In the genomic region with DNA sequence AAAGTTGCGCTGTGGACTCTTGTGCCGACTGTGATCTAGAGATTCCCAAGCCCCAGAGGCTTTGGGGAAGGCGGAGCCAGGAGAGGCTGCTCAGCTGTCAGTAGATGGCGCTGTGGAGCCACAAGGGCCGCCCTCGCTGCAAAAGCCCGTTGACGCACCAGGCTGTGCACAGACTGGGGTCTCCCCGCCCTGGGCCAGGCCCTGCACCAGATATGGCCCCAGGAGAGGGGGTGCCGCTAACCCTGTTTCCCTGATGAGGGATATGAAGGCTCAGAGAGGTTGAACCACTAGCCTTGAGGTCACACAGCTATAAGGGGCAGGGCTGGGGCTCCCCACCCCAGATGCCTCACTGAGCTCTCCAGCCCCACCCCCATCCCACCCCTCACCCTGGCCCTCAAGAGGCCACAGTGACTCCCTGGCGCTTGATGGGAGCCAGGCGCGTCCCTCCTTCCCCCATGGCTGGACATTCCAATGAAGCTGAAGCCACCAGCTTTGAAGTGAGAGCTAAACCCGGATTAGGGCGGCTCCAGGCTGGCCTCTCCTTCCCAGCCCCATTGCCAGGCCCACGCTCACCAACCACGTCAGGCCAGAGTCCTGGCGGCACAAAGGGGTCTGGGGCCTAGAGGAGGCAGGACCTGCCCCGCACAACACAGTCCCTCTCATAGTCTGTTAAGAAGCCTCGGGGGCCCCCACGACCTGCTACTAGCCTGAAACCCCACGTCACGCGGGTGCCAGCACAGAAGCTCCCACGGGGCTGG, we compare ENCODE assay signal across 8 cellular contexts. TPM values are rescaled to one million over a fixed set of nuclear protein-coding genes. Genes with fewer than 3 reads are reported as not detected.
A peak's percentile ranks its signal among the peaks of the same experiment; 100 is the strongest.
DNase-seq lines count a peak whose midpoint lies in the region; ATAC-seq and TF ChIP-seq lines count a peak whose summit lies in the region.

No MANE protein-coding gene starts in this region.

- H3K4me2 ChIP-seq in neuronal stem cell (ENCODE audit: insufficient read depth, low read length, poor library complexity, severe bottlenecking), result no peak overlapping the region

- no peak overlapping the region for H3K23ac ChIP-seq in neuronal stem cell (ENCODE audit: low read depth, low read length, poor library complexity)

- BruUV-seq in Panc1 (replicated peaks; lab: Mats Ljungman, UMichigan), result no TSS peak

- peak overlapping the region; percentile 79 for H2BK12ac ChIP-seq in neuronal stem cell (ENCODE audit: low read length)

- peak overlapping the region; percentile 86 for H2BK15ac ChIP-seq in neuronal stem cell (ENCODE audit: low read length)

- H3K27me3 ChIP-seq in HUES48 (ENCODE audit: control insufficient read depth, insufficient read depth, low read length) (no peaks in the 10 kb centered on the region), Panc1 (ENCODE audit: control insufficient read depth, insufficient read depth, low read length) (no peaks in the 10 kb centered on the region), neuronal stem cell (ENCODE audit: control insufficient read depth in 3 of 3, insufficient read depth in 3 of 3, low read depth in 1 of 3, low read length in 3 of 3) (peaks cover 0 to 17% (median 0%) of the 10 kb centered on the region in 3 experiments), stomach (peaks cover 0 to 18% (median 0%) of the 10 kb centered on the region in 3 donors)

- H2AFZ ChIP-seq in neuronal stem cell (ENCODE audit: low read length), result peak overlapping the region; percentile 68

- DNase-seq in DMS79 treated with DMSO at 0.1 percent for 48 hours (lab: John Stamatoyannopoulos, UW) (peak; percentile 23), Panc1 (ENCODE audit: low read depth, low spot score) (peak; percentile 52), fibroblast of peridontal ligament (ENCODE audit: extremely low read depth) (peak; percentile 65), neuronal stem cell (ENCODE audit: low spot score) (peak; percentile 87), stomach (peak; percentile 84)
- peak; percentile 82 to 85 for DNase-seq in activated T-cell treated with anti-CD3 and anti-CD28 coated beads, Interleukin-2, amount 50 U/mL, for 48 hours

- ATAC-seq in Panc1 (peak; percentile 97), HG02798 (IDR thresholded peaks at IDR 0.05; ENCODE audit: poor library complexity, unreplicated experiment) (no peak)

- H2BK120ac ChIP-seq in neuronal stem cell (ENCODE audit: low read depth, low read length), result no peak overlapping the region

- H3K9ac ChIP-seq in HUES48 (ENCODE audit: low read depth, low read length) (0 out of 2 replicates have a peak overlapping the region, but pooled peaks have one; percentile 33), neuronal stem cell (ENCODE audit: low read depth, low read length, poor library complexity) (no peak overlapping the region)

- no peak overlapping the region for H3K4ac ChIP-seq in neuronal stem cell (ENCODE audit: low read length)

- no peak overlapping the region for H3K27ac ChIP-seq in HUES48 (ENCODE audit: low read depth, low read length)
- no peak overlapping the region for H3K27ac ChIP-seq in Panc1 (ENCODE audit: low read length)
- H3K27ac ChIP-seq in neuronal stem cell (replicated peaks; ENCODE audit: low read length), result peak overlapping the region; percentile 1
- H3K27ac ChIP-seq in stomach, result peak overlapping the region in 1 of 5 donors; percentile 49

- no peak overlapping the region for H4K8ac ChIP-seq in neuronal stem cell (ENCODE audit: low read depth, low read length)

- H4K91ac ChIP-seq in neuronal stem cell (ENCODE audit: low read depth, low read length, poor library complexity), result no peak overlapping the region

- H3K14ac ChIP-seq in neuronal stem cell (ENCODE audit: low read length), result no peak overlapping the region

- no peaks in the 10 kb centered on the region for H3K9me3 ChIP-seq in HUES48 (ENCODE audit: control insufficient read depth, insufficient read depth, low read length)
- no peaks in the 10 kb centered on the region for H3K9me3 ChIP-seq in Panc1 (ENCODE audit: control insufficient read depth, insufficient read depth, low read depth, low read length)
- H3K9me3 ChIP-seq in neuronal stem cell (replicated peaks in 1 of 2; ENCODE audit: control insufficient read depth in 2 of 2, insufficient read depth in 1 of 2, low read depth in 1 of 2, low read length in 2 of 2), result no peaks in the 10 kb centered on the region
- H3K9me3 ChIP-seq in stomach, result no peaks in the 10 kb centered on the region

- CTCF ChIA-PET in Panc1 (lab: Charles Lee), result interaction anchor here (0.5 to 1.3 kb wide), 16 partner anchors 11 to 648 kb away, joined by 3 to 12 read pairs (median 4); no protein-coding TSS in a partner anchor

- H2BK5ac ChIP-seq in neuronal stem cell (ENCODE audit: low read length), result no peak overlapping the region

- peak overlapping the region; percentile 90 for H3K18ac ChIP-seq in neuronal stem cell (ENCODE audit: low read length)

- in situ Hi-C loops in Panc1 (cut with HindIII; ENCODE audit: low pct_unique_long_range_greater_than_20kb, low sequenced_read_pairs), result no loop called here

- H3K79me1 ChIP-seq in neuronal stem cell (ENCODE audit: low read depth, low read length), result no peaks in the 10 kb centered on the region

- H3K4me3 ChIP-seq in HUES48 (ENCODE audit: low read depth, low read length), result no peak overlapping the region
- H3K4me3 ChIP-seq in Panc1 (ENCODE audit: low read depth in 2 of 2, low read length in 2 of 2), result no peak overlapping the region
- no peak overlapping the region for H3K4me3 ChIP-seq in neuronal stem cell (ENCODE audit: low read length in 2 of 2)
- no peak overlapping the region for H3K4me3 ChIP-seq in stomach

- TF ChIP-seq CTCF in Panc1 (IDR thresholded peaks at IDR 0.05), result peak; percentile 97
- peak in 5 of 7 experiments; percentile 65 to 86 (median 79) for TF ChIP-seq CTCF in stomach (IDR thresholded peaks at IDR 0.05)

- TF ChIP-seq EP300 in stomach (IDR thresholded peaks at IDR 0.05), result no peak

- no peaks in the 10 kb centered on the region for H3K4me1 ChIP-seq in HUES48 (ENCODE audit: control insufficient read depth, insufficient read depth, low read length)
- H3K4me1 ChIP-seq in Panc1 (ENCODE audit: control insufficient read depth, insufficient read depth, low read length), result peaks cover 8% of the 10 kb centered on the region; the same call in 1 of the 2 replicates
- peaks cover 0 to 6% of the 10 kb centered on the region in 2 donors for H3K4me1 ChIP-seq in neuronal stem cell (ENCODE audit: control insufficient read depth in 2 of 2, insufficient read depth in 1 of 2, low read depth in 1 of 2, low read length in 2 of 2)
- H3K4me1 ChIP-seq in stomach, result peaks cover 0 to 25% (median 21%) of the 10 kb centered on the region in 4 donors

- POLR2A ChIA-PET in Panc1 (lab: Charles Lee), result no interaction called here

- H3K36me3 ChIP-seq in HUES48 (ENCODE audit: control insufficient read depth, insufficient read depth, low read length) (no peaks in the 10 kb centered on the region), Panc1 (ENCODE audit: control insufficient read depth, insufficient read depth, low read length) (no peaks in the 10 kb centered on the region), neuronal stem cell (replicated peaks in 1 of 2; ENCODE audit: control insufficient read depth in 2 of 2, insufficient read depth in 2 of 2, low read length in 2 of 2) (no peaks in the 10 kb centered on the region), stomach (no peaks in the 10 kb centered on the region)

- WGBS in neuronal stem cell (ENCODE audit: extremely low coverage in 2 of 2, insufficient read length in 2 of 2, insufficient replicate concordance in 1 of 2), 2 donors, result no CpG with 5 or more reads among the region's 25 CpGs
- 29 to 33% (median 32%) methylated on average over 18 to 25 of the region's 25 CpGs for WGBS in stomach, 5 donors

- no peak for TF ChIP-seq POLR2A in stomach (IDR thresholded peaks at IDR 0.05)

- H2AK5ac ChIP-seq in neuronal stem cell (ENCODE audit: low read depth, low read length), result peak overlapping the region; percentile 81

- intact Hi-C loops in Panc1 (cut with micrococcal nuclease; ENCODE audit: unreplicated experiment), result loop anchor here (5.0 to 10.0 kb wide), 2 partner anchors 82 to 215 kb away; a partner anchor contains a TSS
- intact Hi-C loops in stomach (cut with DNase I; ENCODE audit: low total_unique reads), result loop anchor here (5.0 kb wide), 1 partner anchor 645 kb away; no protein-coding TSS in a partner anchor

RNA-seq across cellular contexts. Expression of a gene that starts 26.4 kb away (rescaled TPM):
- total RNA-seq in Panc1 (2021; ENCODE audit: unreplicated experiment) (not detected), stomach (not detected)
- not detected for polyA plus RNA-seq in Panc1 (2012; ENCODE audit: insufficient read length)
- polyA plus RNA-seq in neuronal stem cell (2013, experiment 1 of 2), result not detected
- not detected for polyA plus RNA-seq in neuronal stem cell (2013, experiment 2 of 2)
- polyA plus RNA-seq in stomach, result not detected

Comparison
In these comparisons a context has a peak if more than half of its experiments do, and no peak if none do; other contexts are left out.
1. DNase-seq: peak in every context shown above with its lines; median percentile 87 in neuronal stem cell; 84 in stomach; 84 in activated T-cell treated with anti-CD3 and anti-CD28 coated beads, Interleukin-2, amount 50 U/mL, for 48 hours; 65 in fibroblast of peridontal ligament; 52 in Panc1; 23 in DMS79 treated with DMSO at 0.1 percent for 48 hours.